Comparison of ENCODE assay signal across 33 cellular contexts in the genomic region with DNA sequence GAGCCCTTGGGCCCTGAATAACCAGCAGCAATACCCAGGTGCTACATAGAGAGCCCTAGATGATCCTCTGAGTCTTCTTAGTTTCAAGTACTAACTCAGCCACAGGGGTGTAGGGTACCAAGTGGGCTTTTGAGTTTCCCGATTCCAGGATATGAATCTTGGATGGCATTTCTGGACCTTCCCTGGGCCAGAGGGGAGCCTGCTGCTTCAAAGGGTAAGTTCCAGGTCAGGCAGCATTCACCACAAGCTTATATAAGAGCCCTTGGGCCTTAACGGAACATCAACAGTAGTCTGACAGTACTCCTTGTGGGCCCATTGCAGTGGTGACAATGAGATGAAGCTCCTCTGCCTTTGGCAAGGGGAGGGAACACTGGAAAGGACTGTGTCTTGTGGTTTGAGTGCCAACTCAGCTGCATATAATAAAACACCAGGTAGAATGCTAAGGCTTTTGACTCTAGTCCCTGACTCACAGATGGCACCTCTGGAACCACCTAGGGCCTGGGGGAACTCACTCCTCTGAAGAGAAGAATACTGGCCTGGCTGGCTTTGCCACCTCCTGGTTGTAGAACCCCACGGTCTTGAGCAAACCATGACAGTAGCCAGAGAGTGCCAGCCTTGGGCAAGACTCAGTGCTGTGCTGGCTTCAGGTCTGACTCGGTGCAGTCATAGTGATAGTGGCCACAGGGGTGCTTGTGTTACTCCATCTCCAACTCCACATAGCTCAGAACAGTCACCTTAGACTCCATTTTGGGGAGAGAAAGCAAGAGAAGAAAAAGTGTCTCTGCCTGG.
"Had no signal": no experiment of that assay in that cellular context is flagged by ENCODE, and none has a peak within 500 bp of the region (broad histone marks: within the 10 kb centered on the region; RNA-seq: fewer than 3 reads in every experiment).

No MANE protein-coding gene starts in this region.

- H3K27me3 ChIP-seq: adrenal gland, ascending aorta, body of pancreas, brain microvascular endothelial cell, breast epithelium, cardiac muscle cell had no signal

- H3K4me3 ChIP-seq: adrenal gland, ascending aorta, body of pancreas, breast epithelium, cardiac muscle cell had no signal

- DNase-seq: activated effector memory CD4-positive, alpha-beta T cell treated with anti-CD3 and anti-CD28 coated beads, Interleukin-2, amount 50 U/mL, for 16 hours; activated effector memory CD4-positive, alpha-beta T cell treated with Interleukin-2 at 50 U/mL for 16 hours; activated gamma-delta T cell; activated gamma-delta T cell treated with Interleukin-2 at 50 U/mL for 16 hours; activated naive CD4-positive, alpha-beta T cell; activated naive CD4-positive, alpha-beta T cell treated with anti-CD3 and anti-CD28 coated beads for 36 hours; activated naive CD4-positive, alpha-beta T cell treated with anti-CD3 and anti-CD28 coated beads, Interleukin-2, amount 10 ng/mL, durations not matched to agents 7 days and 5 days; activated naive CD4-positive, alpha-beta T cell treated with anti-CD3 and anti-CD28 coated beads, Interleukin-2, amount 50 U/mL, for 16 hours; activated naive CD4-positive, alpha-beta T cell treated with Interleukin-2 at 50 U/mL for 16 hours; activated naive CD8-positive, alpha-beta T cell treated with anti-CD3 and anti-CD28 coated beads for 36 hours; activated naive CD8-positive, alpha-beta T cell treated with anti-CD3 and anti-CD28 coated beads, Interleukin-2, amount 10 ng/mL, durations not matched to agents 7 days and 5 days; activated naive CD8-positive, alpha-beta T cell treated with anti-CD3 and anti-CD28 coated beads, Interleukin-2, amount 50 U/mL, for 24 hours; activated T-cell treated with anti-CD3 and anti-CD28 coated beads for 4 hours; activated T-cell treated with anti-CD3 and anti-CD28 coated beads, Interleukin-2, amount 50 U/mL, for 1 hour; activated T-cell treated with anti-CD3 and anti-CD28 coated beads, Interleukin-2, amount 50 U/mL, for 24 hours; activated T-cell treated with anti-CD3 and anti-CD28 coated beads, Interleukin-2, amount 50 U/mL, for 4 hours; activated T-cell treated with anti-CD3 and anti-CD28 coated beads, Interleukin-2, amount 50 U/mL, for 48 hours; activated T-cell treated with anti-CD3 and anti-CD28 coated beads, Interleukin-2, amount 50 U/mL, for 72 hours; adrenal gland; amniotic stem cell; amygdala; anterior cingulate cortex; aorta; body of pancreas; brain microvascular endothelial cell; caudate nucleus; central memory CD4-positive, alpha-beta T cell; cerebellar nuclear complex had no signal

- H3K27ac ChIP-seq: adrenal gland, ascending aorta, body of pancreas, brain microvascular endothelial cell, breast epithelium, cardiac muscle cell had no signal

- H3K4me1 ChIP-seq: adrenal gland, ascending aorta, body of pancreas, breast epithelium had no signal

- H3K9me3 ChIP-seq: adrenal gland, ascending aorta, body of pancreas, breast epithelium had no signal

- H3K36me3 ChIP-seq: adrenal gland, ascending aorta, brain microvascular endothelial cell, breast epithelium, cardiac muscle cell had no signal

- ATAC-seq: activated naive CD4-positive, alpha-beta T cell treated with anti-CD3 and anti-CD28 coated beads, Interleukin-2, amount 50 U/mL, for 72 hours; activated naive CD8-positive, alpha-beta T cell treated with anti-CD3 and anti-CD28 coated beads, Interleukin-2, amount 50 U/mL, for 24 hours; activated T-cell treated with anti-CD3 and anti-CD28 coated beads, Interleukin-2, amount 50 U/mL, for 4 hours; activated T-cell treated with anti-CD3 and anti-CD28 coated beads, Interleukin-2, amount 50 U/mL, for 72 hours; activated T-helper 17 cell treated with anti-CD3 and anti-CD28 coated beads, Interleukin-2, amount 50 U/mL, for 72 hours; body of pancreas had no signal
